ENCODE assay signal across 8 cellular contexts in genomic region chr22:20079745-20080444, GRCh38. TPM values are rescaled to one million over a fixed set of nuclear protein-coding genes. Genes with fewer than 3 reads are reported as not detected.
DNase-seq lines count a peak whose midpoint lies in the region; ATAC-seq and FAIRE-seq lines count a peak whose summit lies in the region.

TSS of gene DGCR8 (plus strand) at chr22:20080241. CDS start at chr22:20085964, 5,723 bp downstream.

- DNase-seq in COLO668 (lab: John Stamatoyannopoulos, UW; ENCODE audit: unreplicated experiment) = peak; percentile 99
- peak; percentile 94 for DNase-seq in HTR-8/SVneo (ENCODE audit: insufficient read length, low spot score)
- peak; percentile 69 for DNase-seq in NOMO-1 treated with dmso at 0.1 percent for 144 hours (lab: John Stamatoyannopoulos, UW; ENCODE audit: unreplicated experiment)
- peak; percentile 70 for DNase-seq in activated CD8-positive, alpha-beta memory T cell treated with anti-CD3 and anti-CD28 coated beads, Interleukin-2, amount 50 U/mL, for 4 hours
- DNase-seq in mesenteric fat pad (ENCODE audit: low spot score) = peak; percentile 97
- peak; percentile 26 for DNase-seq in stimulated activated CD8-positive, alpha-beta memory T cell treated with anti-CD3 and anti-CD28 coated beads, Interleukin-15, amount 100 ng/mL, for 1 hour (ENCODE audit: low read depth)

- peak; percentile 69 for ATAC-seq in GM21367 (IDR thresholded peaks at IDR 0.05; ENCODE audit: unreplicated experiment)

- in situ Hi-C loops in endometrial microvascular endothelial cells (cut with HindIII; ENCODE audit: inconsistent ontology term, low pct_unique_long_range_greater_than_20kb, low sequenced_read_pairs) = no loop called here

- peak; percentile 52 for FAIRE-seq in HTR-8/SVneo (lab: Jason Lieb, UNC)

RNA-seq across cellular contexts. Expression of gene DGCR8, which starts in this region (rescaled TPM):
- 28.9 TPM for total RNA-seq in endometrial microvascular endothelial cells (ENCODE audit: inconsistent ontology term)
- 29.7 TPM for total RNA-seq in mesenteric fat pad

Comparison
In these comparisons a context has a peak if more than half of its experiments do, and no peak if none do; other contexts are left out.
1. Peak in every context shown above with its lines: DNase-seq and ATAC-seq.
2. DNase-seq: peak in every context shown above with its lines; median percentile 99 in COLO668; 97 in mesenteric fat pad; 94 in HTR-8/SVneo; 70 in activated CD8-positive, alpha-beta memory T cell treated with anti-CD3 and anti-CD28 coated beads, Interleukin-2, amount 50 U/mL, for 4 hours; 69 in NOMO-1 treated with dmso at 0.1 percent for 144 hours; 26 in stimulated activated CD8-positive, alpha-beta memory T cell treated with anti-CD3 and anti-CD28 coated beads, Interleukin-15, amount 100 ng/mL, for 1 hour.